ENCODE assay signal across 9 cellular contexts in the genomic region with DNA sequence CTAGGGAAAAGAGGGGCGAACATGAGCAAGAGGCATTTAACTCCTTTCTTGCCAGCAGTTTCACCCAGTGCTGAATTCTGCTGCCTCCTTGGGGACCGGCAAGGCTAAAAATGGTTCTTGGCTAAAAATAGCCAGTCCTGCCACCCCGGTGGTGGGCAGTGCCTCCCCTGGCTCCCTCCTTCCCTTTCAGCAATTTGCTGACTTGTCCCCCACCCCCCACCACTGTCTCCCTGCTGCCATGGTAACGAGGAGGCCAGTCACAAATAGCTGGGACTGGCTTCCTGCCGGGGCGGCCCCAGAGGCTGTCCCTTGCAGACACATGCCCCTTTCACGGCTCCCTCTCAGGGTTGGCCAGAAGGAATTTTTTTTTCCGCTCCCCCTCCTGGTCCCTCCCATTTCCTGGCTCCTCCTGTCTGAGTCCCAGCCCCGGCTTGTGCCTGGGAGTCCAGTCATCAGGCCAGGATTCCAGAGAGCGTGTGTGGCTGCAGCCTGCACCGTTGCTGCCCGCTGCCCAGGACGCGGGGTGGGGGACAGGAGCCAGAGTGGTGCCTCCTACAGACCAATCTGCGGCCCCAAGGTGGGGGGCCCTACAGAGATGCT.
DNase-seq lines count a peak whose midpoint lies in the region; ATAC-seq and TF ChIP-seq lines count a peak whose summit lies in the region.
"Had no signal": no experiment of that assay in that cellular context is flagged by ENCODE, and none has a peak within 500 bp of the region (broad histone marks: within the 10 kb centered on the region; RNA-seq: fewer than 3 reads in every experiment).

No MANE protein-coding gene starts in this region.

- BruUV-seq in PC-3 (replicated peaks; lab: Mats Ljungman, UMichigan), result no TSS peak

- CTCF ChIA-PET in PC-3 (lab: Charles Lee), result interaction anchor here (1.2 to 5.5 kb wide), 2 partner anchors 61 to 63 kb away, joined by 3 to 67 read pairs; no protein-coding TSS in a partner anchor

- peak in 2 of 3 donors; percentile 61 to 92 for TF ChIP-seq POLR2A in spleen (IDR thresholded peaks at IDR 0.05)

- no peak overlapping the region for H2AFZ ChIP-seq in PC-3 (ENCODE audit: low read length)

- no peaks in the 10 kb centered on the region for H4K20me1 ChIP-seq in PC-3 (ENCODE audit: low read length)

- WGBS in spleen, 5 donors, result 4 to 18% (median 15%) methylated on average over 13 to 15 of the region's 15 CpGs

- POLR2A ChIA-PET in PC-3 (lab: Charles Lee; ENCODE audit: unreplicated experiment), result interaction anchor here (0.6 kb wide), 1 partner anchor 139 kb away, joined by 7 read pairs; no protein-coding TSS in a partner anchor

- H3K36me3 ChIP-seq in PC-3 (ENCODE audit: low read depth, low read length) (no peaks in the 10 kb centered on the region; the same call in 1 of the 2 replicates), spleen (peaks cover 10 to 84% (median 53%) of the 10 kb centered on the region in 6 donors)

- ATAC-seq in HG02840 (IDR thresholded peaks at IDR 0.05; ENCODE audit: low FRiP score, unreplicated experiment), result peak; percentile 53
- peak; percentile 84 for ATAC-seq in PC-3
- ATAC-seq: naive thymus-derived CD8-positive, alpha-beta T cell had no signal

- H3K79me2 ChIP-seq in PC-3 (ENCODE audit: low read length), result no peaks in the 10 kb centered on the region

- no peaks in the 10 kb centered on the region for H3K9me2 ChIP-seq in PC-3 (replicated peaks; ENCODE audit: low read length)

- peak; percentile 5 for DNase-seq in NCI-H146 (lab: John Stamatoyannopoulos, UW)
- DNase-seq in NCI-H146 treated with DMSO at 0.1 percent for 48 hours (lab: John Stamatoyannopoulos, UW; ENCODE audit: unreplicated experiment), result no peak
- DNase-seq in PC-3, result peak; percentile 52
- DNase-seq in dedifferentiated amniotic fluid mesenchymal stem cell (ENCODE audit: extremely low spot score), result peak; percentile 96
- peak; percentile 99 for DNase-seq in kidney glomerular epithelial cell (lab: John Stamatoyannopoulos, UW)
- DNase-seq in spleen, result peak; percentile 88
- DNase-seq in NCI-H187 treated with DMSO at 0.1 percent for 48 hours (lab: John Stamatoyannopoulos, UW), result no peak

- TF ChIP-seq CTCF in PC-3 (conservative IDR thresholded peaks at IDR 0.05; ENCODE audit: low read depth, low read length) (no peak), spleen (IDR thresholded peaks at IDR 0.05 in 8 of 11, conservative IDR thresholded peaks at IDR 0.05 in 3 of 11) (no peak)

- H3K9ac ChIP-seq in PC-3 (ENCODE audit: low read length), result no peak overlapping the region

- intact Hi-C loops in PC-3 (cut with micrococcal nuclease), result no loop called here
- intact Hi-C loops in spleen (cut with DNase I; ENCODE audit: low total_unique reads), result loop anchor here (2.0 to 5.0 kb wide), 2 partner anchors 63 to 146 kb away; no protein-coding TSS in a partner anchor

- no peaks in the 10 kb centered on the region for H3K4me1 ChIP-seq in PC-3 (ENCODE audit: insufficient read depth, low read length)
- peaks cover 36 to 100% (median 86%) of the 10 kb centered on the region in 6 donors for H3K4me1 ChIP-seq in spleen

- H3K4me2 ChIP-seq in PC-3 (ENCODE audit: low read length), result no peak overlapping the region

- H3K27me3 ChIP-seq in PC-3 (ENCODE audit: low read length) (no peaks in the 10 kb centered on the region), spleen (replicated peaks in 1 of 7) (no peaks in the 10 kb centered on the region)

- no peaks in the 10 kb centered on the region for H3F3A ChIP-seq in PC-3 (ENCODE audit: low read length, unreplicated experiment)

- H3K4me3 ChIP-seq in PC-3 (ENCODE audit: low read length) (no peak overlapping the region), spleen (peak overlapping the region; percentile 36 to 70 (median 50))

- H3K9me3 ChIP-seq in PC-3 (ENCODE audit: low read length) (no peaks in the 10 kb centered on the region), spleen (no peaks in the 10 kb centered on the region)

- H3K27ac ChIP-seq in PC-3 (ENCODE audit: low read length), result no peak overlapping the region
- H3K27ac ChIP-seq in spleen, result peak overlapping the region; percentile 53 to 88 (median 72)

Comparison
In these comparisons a context has a peak if more than half of its experiments do, and no peak if none do; other contexts are left out.
1. DNase-seq: peak in NCI-H146 (single experiment), PC-3 (single experiment), dedifferentiated amniotic fluid mesenchymal stem cell (single experiment), kidney glomerular epithelial cell (single experiment) and spleen (single experiment); none in NCI-H146 treated with DMSO at 0.1 percent for 48 hours (single experiment) and NCI-H187 treated with DMSO at 0.1 percent for 48 hours (single experiment).